24 cellular contexts compared by ENCODE assay signal in the genomic region with DNA sequence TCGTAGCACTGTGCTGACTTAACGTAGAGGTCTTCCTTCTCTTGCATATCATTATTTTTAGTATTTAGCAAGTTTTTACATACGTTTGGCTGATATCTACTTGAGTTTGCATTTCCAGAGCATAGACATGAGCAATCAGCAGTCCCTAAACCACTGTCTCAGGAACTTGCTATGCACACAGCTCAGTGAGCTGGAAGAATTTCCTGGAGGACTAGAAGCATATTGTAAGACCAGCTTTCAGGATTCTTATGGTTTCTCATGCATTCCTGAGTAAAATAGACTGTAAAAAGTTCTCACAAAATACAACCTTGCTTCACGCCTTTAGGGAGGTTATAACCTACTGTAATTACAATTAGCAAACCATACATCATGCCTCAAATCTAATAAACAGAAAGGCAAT.
DNase-seq lines count a peak whose midpoint lies in the region; ATAC-seq and TF ChIP-seq lines count a peak whose summit lies in the region.
"Had no signal": no experiment of that assay in that cellular context is flagged by ENCODE, and none has a peak within 500 bp of the region (broad histone marks: within the 10 kb centered on the region; RNA-seq: fewer than 3 reads in every experiment).

No MANE protein-coding gene starts in this region.

- H3K36me3 Mint-ChIP-seq in MCF 10A (ENCODE audit: insufficient read depth, unreplicated experiment): no peaks in the 10 kb centered on the region

- DNase-seq in MCF 10A (ENCODE audit: unreplicated experiment): peak; percentile 3
- DNase-seq in breast epithelium (ENCODE audit: low spot score in 2 of 2): no peak
- DNase-seq in astrocyte of the cerebellum (ENCODE audit: low read depth): peak; percentile 58
- peak; percentile 95 for DNase-seq in kidney epithelial cell (ENCODE audit: low read depth)
- no peak for DNase-seq in stomach
- DNase-seq in activated gamma-delta T cell treated with Interleukin-2 at 50 U/mL for 16 hours: no peak
- DNase-seq in left lung: no peak
- DNase-seq: activated CD4-positive, alpha-beta T cell treated with anti-CD3 and anti-CD28 coated beads, Interleukin-2, amount 50 U/mL, for 1 hour; C1 segment of cervical spinal cord; GDM1; glutamatergic neuron; GM23248; mucosa of descending colon; NCI-H1694 treated with DMSO at 0.1 percent for 48 hours; NCI-H2227 treated with DMSO at 0.1 percent for 48 hours; psoas muscle; stimulated activated CD4-positive, alpha-beta T cell treated with anti-CD3 and anti-CD28 coated beads, Interleukin-4, amount 100 ng/mL, for 1 hour; stimulated activated naive CD8-positive, alpha-beta T cell treated with anti-CD3 and anti-CD28 coated beads, Interleukin-15, amount 100 ng/mL, for 72 hours; transverse colon had no signal

- TF ChIP-seq CTCF in MCF 10A (IDR thresholded peaks at IDR 0.05; ENCODE audit: unreplicated experiment): no peak
- TF ChIP-seq CTCF in breast epithelium (IDR thresholded peaks at IDR 0.05): no peak
- TF ChIP-seq CTCF in astrocyte of the cerebellum (IDR thresholded peaks at IDR 0.05; ENCODE audit: low read depth, low read length, missing control alignments): no peak
- TF ChIP-seq CTCF in kidney epithelial cell (IDR thresholded peaks at IDR 0.05; ENCODE audit: insufficient read depth, low read length, poor library complexity, severe bottlenecking): no peak
- no peak for TF ChIP-seq CTCF in stomach (IDR thresholded peaks at IDR 0.05)
- TF ChIP-seq CTCF in left lung (IDR thresholded peaks at IDR 0.05): no peak

- TF ChIP-seq POLR2A in breast epithelium (IDR thresholded peaks at IDR 0.05) (no peak), stomach (IDR thresholded peaks at IDR 0.05) (no peak)

- ATAC-seq in HG03378 (IDR thresholded peaks at IDR 0.05; ENCODE audit: unreplicated experiment): no peak
- no peak for ATAC-seq in left lung
- ATAC-seq: K562; mucosa of descending colon; psoas muscle; stimulated activated naive CD8-positive, alpha-beta T cell treated with anti-CD3 and anti-CD28 coated beads, Interleukin-15, amount 100 ng/mL, for 72 hours had no signal

- no peak for TF ChIP-seq EP300 in stomach (IDR thresholded peaks at IDR 0.05)

- H3K27ac Mint-ChIP-seq in MCF 10A (ENCODE audit: low read depth, unreplicated experiment): no peak overlapping the region
- H3K27ac Mint-ChIP-seq: stimulated activated naive CD8-positive, alpha-beta T cell treated with anti-CD3 and anti-CD28 coated beads, Interleukin-15, amount 100 ng/mL, for 72 hours had no signal

- H3K4me3 ChIP-seq in breast epithelium (no peak overlapping the region), astrocyte of the cerebellum (ENCODE audit: low read depth, low read length) (no peak overlapping the region), kidney epithelial cell (ENCODE audit: low read depth, low read length) (no peak overlapping the region), stomach (no peak overlapping the region), left lung (no peak overlapping the region)
- H3K4me3 ChIP-seq: esophagus muscularis mucosa, GM23248, K562, mucosa of descending colon, psoas muscle, transverse colon had no signal

- 55 to 84% (median 75%) methylated on average over 4 of the region's 4 CpGs for WGBS in stomach, 5 donors

- BruUV-seq in MCF 10A (replicated peaks; lab: Mats Ljungman, UMichigan): no TSS peak

- H3K9me3 Mint-ChIP-seq in MCF 10A (ENCODE audit: unreplicated experiment): no peaks in the 10 kb centered on the region
- H3K9me3 Mint-ChIP-seq: central memory CD8-positive, alpha-beta T cell; stimulated activated naive CD8-positive, alpha-beta T cell treated with anti-CD3 and anti-CD28 coated beads, Interleukin-15, amount 100 ng/mL, for 72 hours had no signal

- H3K27ac ChIP-seq in breast epithelium (no peak overlapping the region), stomach (no peak overlapping the region), left lung (no peak overlapping the region)
- H3K27ac ChIP-seq: 22Rv1, esophagus muscularis mucosa, GM23248, psoas muscle, transverse colon had no signal

- no peaks in the 10 kb centered on the region for H3K4me1 ChIP-seq in breast epithelium
- H3K4me1 ChIP-seq in stomach: no peaks in the 10 kb centered on the region
- H3K4me1 ChIP-seq in left lung: no peaks in the 10 kb centered on the region
- H3K4me1 ChIP-seq: esophagus muscularis mucosa, transverse colon had no signal

- POLR2A ChIA-PET in MCF 10A (lab: Yijun Ruan, JAX): interaction anchor here (0.7 kb wide), 1 partner anchor 146 kb away, joined by 3 read pairs; no protein-coding TSS in a partner anchor

- no peaks in the 10 kb centered on the region for H3K4me1 Mint-ChIP-seq in MCF 10A (ENCODE audit: insufficient read depth, unreplicated experiment)
- H3K4me1 Mint-ChIP-seq: central memory CD8-positive, alpha-beta T cell; stimulated activated naive CD8-positive, alpha-beta T cell treated with anti-CD3 and anti-CD28 coated beads, Interleukin-15, amount 100 ng/mL, for 72 hours had no signal

- intact Hi-C loops in MCF 10A (cut with micrococcal nuclease): no loop called here
- intact Hi-C loops in breast epithelium (cut with DNase I; ENCODE audit: low total_unique reads): no loop called here
- intact Hi-C loops in stomach (cut with DNase I; ENCODE audit: low total_unique reads): no loop called here
- intact Hi-C loops in left lung (cut with DNase I): no loop called here

- no peak overlapping the region for H3K4me3 Mint-ChIP-seq in MCF 10A (ENCODE audit: unreplicated experiment)
- H3K4me3 Mint-ChIP-seq: central memory CD8-positive, alpha-beta T cell; stimulated activated naive CD8-positive, alpha-beta T cell treated with anti-CD3 and anti-CD28 coated beads, Interleukin-15, amount 100 ng/mL, for 72 hours had no signal

- no peaks in the 10 kb centered on the region for H3K27me3 Mint-ChIP-seq in MCF 10A (ENCODE audit: insufficient read depth, unreplicated experiment)

- H3K27me3 ChIP-seq in breast epithelium (no peaks in the 10 kb centered on the region), kidney epithelial cell (ENCODE audit: control insufficient read depth, insufficient read depth, low read length) (no peaks in the 10 kb centered on the region), stomach (no peaks in the 10 kb centered on the region), left lung (no peaks in the 10 kb centered on the region)
- H3K27me3 ChIP-seq: esophagus muscularis mucosa, transverse colon had no signal

- H3K36me3 ChIP-seq in breast epithelium: no peaks in the 10 kb centered on the region
- no peaks in the 10 kb centered on the region for H3K36me3 ChIP-seq in kidney epithelial cell (ENCODE audit: control insufficient read depth, insufficient read depth, low read length)
- H3K36me3 ChIP-seq in stomach: no peaks in the 10 kb centered on the region
- no peaks in the 10 kb centered on the region for H3K36me3 ChIP-seq in left lung
- H3K36me3 ChIP-seq: esophagus muscularis mucosa, transverse colon had no signal

- CTCF ChIA-PET in MCF 10A (lab: Yijun Ruan, JAX): interaction anchor here (0.9 kb wide), 1 partner anchor 31 kb away, joined by 3 read pairs; no protein-coding TSS in a partner anchor

- no peaks in the 10 kb centered on the region for H3K9me3 ChIP-seq in breast epithelium
- no peaks in the 10 kb centered on the region for H3K9me3 ChIP-seq in stomach
- no peaks in the 10 kb centered on the region for H3K9me3 ChIP-seq in left lung
- H3K9me3 ChIP-seq: esophagus muscularis mucosa, mucosa of descending colon, psoas muscle, transverse colon had no signal

- in situ Hi-C loops in astrocyte of the cerebellum (cut with HindIII; ENCODE audit: low sequenced_read_pairs): no loop called here

Comparison
In these comparisons a context has a peak if more than half of its experiments do, and no peak if none do; other contexts are left out.
1. DNase-seq: peak in MCF 10A (single experiment), astrocyte of the cerebellum (single experiment) and kidney epithelial cell (single experiment); none in breast epithelium (0 of 2), stomach (single experiment), activated gamma-delta T cell treated with Interleukin-2 at 50 U/mL for 16 hours (single experiment) and left lung (0 of 2).